ENCODE assay signal across 2 cellular contexts in genomic region chr10:104138131-104138530, GRCh38.
TF ChIP-seq lines count a peak whose summit lies in the region.

No MANE protein-coding gene starts in this region.

TF ChIP-seq in A549, 52 proteins besides CTCF, POLR2A, EP300 and RAD21:
- TF ChIP-seq MAFK (IDR thresholded peaks at IDR 0.05; ENCODE audit: partially characterized antibody), result peak; percentile 79
- no peak for TF ChIP-seq USF2 (IDR thresholded peaks at IDR 0.05)

TF ChIP-seq in IMR-90, 13 proteins besides CTCF, POLR2A, EP300 and RAD21:
- TF ChIP-seq FOS (IDR thresholded peaks at IDR 0.05; ENCODE audit: low read depth, low read length) (no peak), MAFK (IDR thresholded peaks at IDR 0.05; ENCODE audit: low read depth, low read length) (peak; percentile 43; the same call in 1 of the 2 replicates)
TF ChIP-seq in IMR-90: peak in this region for 1.
